34 cellular contexts compared by ENCODE assay signal in genomic region chr1:2479618-2480017, GRCh38. TPM values are rescaled to one million over a fixed set of nuclear protein-coding genes. Genes with fewer than 3 reads are reported as not detected.
"Had no signal": no experiment of that assay in that cellular context is flagged by ENCODE, and none has a peak within 500 bp of the region (broad histone marks: within the 10 kb centered on the region; RNA-seq: fewer than 3 reads in every experiment).

No MANE protein-coding gene starts in this region.

- H3K4me1 Mint-ChIP-seq: activated CD8-positive, alpha-beta memory T cell treated with anti-CD3 and anti-CD28 coated beads, Interleukin-2, amount 10 ng/mL, durations not matched to agents 7 days and 5 days had no signal

- H3K9me3 ChIP-seq: body of pancreas, gastrocnemius medialis, left lung, lower lobe of right lung, thoracic aorta, upper lobe of left lung, vagina had no signal

- DNase-seq: activated CD4-positive, alpha-beta T cell treated with anti-CD3 and anti-CD28 coated beads, Interleukin-2, amount 10 ng/mL, durations not matched to agents 24 days and 14 days; activated CD4-positive, CD25-positive, alpha-beta regulatory T cell treated with anti-CD3 and anti-CD28 coated beads, Interleukin-2, amount 50 U/mL, for 72 hours; activated CD8-positive, alpha-beta memory T cell treated with anti-CD3 and anti-CD28 coated beads, Interleukin-2, amount 10 ng/mL, durations not matched to agents 7 days and 5 days; activated CD8-positive, alpha-beta T cell treated with anti-CD3 and anti-CD28 coated beads, Interleukin-2, amount 10 ng/mL, durations not matched to agents 7 days and 5 days; activated naive CD4-positive, alpha-beta T cell; activated T-cell treated with anti-CD3 and anti-CD28 coated beads, Interleukin-2, amount 50 U/mL, for 48 hours; aorta; body of pancreas; cerebellar nuclear complex; effector memory CD8-positive, alpha-beta T cell; erythroblast; gastrocnemius medialis; glutamatergic neuron; left lung; lower lobe of right lung; mesendoderm; retina; small intestine; stimulated activated CD4-positive, alpha-beta T cell treated with anti-CD3 and anti-CD28 coated beads, Interleukin-4, amount 100 ng/mL, for 24 hours; T-helper 9 cell; upper lobe of left lung had no signal

- H3K36me3 ChIP-seq: cardiac muscle cell, gastrocnemius medialis, left lung, lower lobe of right lung, thoracic aorta, upper lobe of left lung, vagina had no signal

- H3K27ac ChIP-seq: body of pancreas, cardiac muscle cell, coronary artery, gastrocnemius medialis, left lung, lower lobe of right lung, thoracic aorta, upper lobe of left lung, vagina had no signal

- H3K4me3 Mint-ChIP-seq: activated CD4-positive, alpha-beta T cell treated with anti-CD3 and anti-CD28 coated beads, Interleukin-2, amount 10 ng/mL, durations not matched to agents 24 days and 14 days; activated CD8-positive, alpha-beta memory T cell treated with anti-CD3 and anti-CD28 coated beads, Interleukin-2, amount 10 ng/mL, durations not matched to agents 7 days and 5 days; activated CD8-positive, alpha-beta T cell treated with anti-CD3 and anti-CD28 coated beads, Interleukin-2, amount 10 ng/mL, durations not matched to agents 7 days and 5 days; effector memory CD8-positive, alpha-beta T cell; natural killer cell treated with Interleukin-12 subunit alpha and Interleukin-12 subunit beta and Interleukin-15 and Interleukin-18, amount 100 ng/mL, for 72 hours; stimulated activated effector memory CD8-positive, alpha-beta T cell treated with anti-CD3 and anti-CD28 coated beads, Interleukin-12 subunit alpha, Interleukin-12 subunit beta, amount 100 ng/mL, for 72 hours; stimulated activated naive CD8-positive, alpha-beta T cell treated with anti-CD3 and anti-CD28 coated beads, Interleukin-15, Interleukin-2, amounts not matched to agents 100 ng/mL and 50 ng/mL, for 24 hours; T-helper 1 cell treated with Interleukin-12 subunit alpha and Interleukin-12 subunit beta and Interleukin-4 antibody, amounts not matched to agents 30 μg/mL and 1 μg/mL, for 36 hours had no signal

- H3K4me3 ChIP-seq: body of pancreas, cardiac muscle cell, coronary artery, gastrocnemius medialis, left lung, lower lobe of right lung, thoracic aorta, upper lobe of left lung, vagina had no signal

- ATAC-seq: activated CD8-positive, alpha-beta memory T cell treated with anti-CD3 and anti-CD28 coated beads, Interleukin-2, amount 10 ng/mL, durations not matched to agents 7 days and 5 days; activated CD8-positive, alpha-beta T cell treated with anti-CD3 and anti-CD28 coated beads, Interleukin-2, amount 10 ng/mL, durations not matched to agents 7 days and 5 days; activated naive CD4-positive, alpha-beta T cell treated with anti-CD3 and anti-CD28 coated beads, Interleukin-2, amount 50 U/mL, for 72 hours; body of pancreas; effector memory CD8-positive, alpha-beta T cell; gastrocnemius medialis; left lung; lower lobe of right lung; natural killer cell treated with Interleukin-12 subunit alpha and Interleukin-12 subunit beta and Interleukin-15 and Interleukin-18, amount 100 ng/mL, for 72 hours; sciatic nerve; stimulated activated effector memory CD8-positive, alpha-beta T cell treated with anti-CD3 and anti-CD28 coated beads, Interleukin-12 subunit alpha, Interleukin-12 subunit beta, amount 100 ng/mL, for 72 hours had no signal

- H3K36me3 Mint-ChIP-seq: activated CD8-positive, alpha-beta memory T cell treated with anti-CD3 and anti-CD28 coated beads, Interleukin-2, amount 10 ng/mL, durations not matched to agents 7 days and 5 days; activated naive CD4-positive, alpha-beta T cell treated with anti-CD3 and anti-CD28 coated beads, Interleukin-2, amount 50 U/mL, for 72 hours; natural killer cell treated with Interleukin-12 subunit alpha and Interleukin-12 subunit beta and Interleukin-15 and Interleukin-18, amount 100 ng/mL, for 72 hours; stimulated activated effector memory CD8-positive, alpha-beta T cell treated with anti-CD3 and anti-CD28 coated beads, Interleukin-12 subunit alpha, Interleukin-12 subunit beta, amount 100 ng/mL, for 72 hours had no signal

- H3K27me3 Mint-ChIP-seq: activated CD4-positive, alpha-beta T cell treated with anti-CD3 and anti-CD28 coated beads, Interleukin-2, amount 10 ng/mL, durations not matched to agents 24 days and 14 days; activated CD8-positive, alpha-beta memory T cell treated with anti-CD3 and anti-CD28 coated beads, Interleukin-2, amount 10 ng/mL, durations not matched to agents 7 days and 5 days; effector memory CD8-positive, alpha-beta T cell; natural killer cell treated with Interleukin-12 subunit alpha and Interleukin-12 subunit beta and Interleukin-15 and Interleukin-18, amount 100 ng/mL, for 72 hours; stimulated activated naive CD8-positive, alpha-beta T cell treated with anti-CD3 and anti-CD28 coated beads, Interleukin-15, Interleukin-2, amounts not matched to agents 100 ng/mL and 50 ng/mL, for 24 hours had no signal

- H3K27me3 ChIP-seq: body of pancreas, cardiac muscle cell, gastrocnemius medialis, upper lobe of left lung, vagina had no signal

- H3K9me3 Mint-ChIP-seq: activated CD4-positive, alpha-beta T cell treated with anti-CD3 and anti-CD28 coated beads, Interleukin-2, amount 10 ng/mL, durations not matched to agents 24 days and 14 days; activated naive CD4-positive, alpha-beta T cell treated with anti-CD3 and anti-CD28 coated beads, Interleukin-2, amount 50 U/mL, for 72 hours; effector memory CD8-positive, alpha-beta T cell; natural killer cell treated with Interleukin-12 subunit alpha and Interleukin-12 subunit beta and Interleukin-15 and Interleukin-18, amount 100 ng/mL, for 72 hours; stimulated activated effector memory CD8-positive, alpha-beta T cell treated with anti-CD3 and anti-CD28 coated beads, Interleukin-12 subunit alpha, Interleukin-12 subunit beta, amount 100 ng/mL, for 72 hours; stimulated activated naive CD8-positive, alpha-beta T cell treated with anti-CD3 and anti-CD28 coated beads, Interleukin-15, Interleukin-2, amounts not matched to agents 100 ng/mL and 50 ng/mL, for 24 hours; T-helper 1 cell treated with Interleukin-12 subunit alpha and Interleukin-12 subunit beta and Interleukin-4 antibody, amounts not matched to agents 30 μg/mL and 1 μg/mL, for 36 hours had no signal

- H3K27ac Mint-ChIP-seq: activated CD4-positive, alpha-beta T cell treated with anti-CD3 and anti-CD28 coated beads, Interleukin-2, amount 10 ng/mL, durations not matched to agents 24 days and 14 days; activated CD8-positive, alpha-beta memory T cell treated with anti-CD3 and anti-CD28 coated beads, Interleukin-2, amount 10 ng/mL, durations not matched to agents 7 days and 5 days; activated CD8-positive, alpha-beta T cell treated with anti-CD3 and anti-CD28 coated beads, Interleukin-2, amount 10 ng/mL, durations not matched to agents 7 days and 5 days; activated naive CD4-positive, alpha-beta T cell treated with anti-CD3 and anti-CD28 coated beads, Interleukin-2, amount 50 U/mL, for 72 hours; effector memory CD8-positive, alpha-beta T cell; natural killer cell treated with Interleukin-12 subunit alpha and Interleukin-12 subunit beta and Interleukin-15 and Interleukin-18, amount 100 ng/mL, for 72 hours; progenitor cell of endocrine pancreas; stimulated activated effector memory CD8-positive, alpha-beta T cell treated with anti-CD3 and anti-CD28 coated beads, Interleukin-12 subunit alpha, Interleukin-12 subunit beta, amount 100 ng/mL, for 72 hours; stimulated activated naive CD8-positive, alpha-beta T cell treated with anti-CD3 and anti-CD28 coated beads, Interleukin-15, Interleukin-2, amounts not matched to agents 100 ng/mL and 50 ng/mL, for 24 hours; T-helper 1 cell treated with Interleukin-12 subunit alpha and Interleukin-12 subunit beta and Interleukin-4 antibody, amounts not matched to agents 30 μg/mL and 1 μg/mL, for 36 hours had no signal

- H3K4me1 ChIP-seq: body of pancreas, gastrocnemius medialis, left lung, lower lobe of right lung, upper lobe of left lung had no signal

RNA-seq across cellular contexts. Expression of gene PLCH2, which starts 3.5 kb away (rescaled TPM):
- total RNA-seq: gastrocnemius medialis, progenitor cell of endocrine pancreas had no signal
- polyA plus RNA-seq: aorta had no signal

RNA-seq across cellular contexts. Expression of gene HES5, which starts 50.4 kb away (rescaled TPM):
- total RNA-seq: activated CD4-positive, alpha-beta T cell treated with anti-CD3 and anti-CD28 coated beads, Interleukin-2, amount 10 ng/mL, durations not matched to agents 24 days and 14 days; activated CD8-positive, alpha-beta memory T cell treated with anti-CD3 and anti-CD28 coated beads, Interleukin-2, amount 10 ng/mL, durations not matched to agents 7 days and 5 days; activated CD8-positive, alpha-beta T cell treated with anti-CD3 and anti-CD28 coated beads, Interleukin-2, amount 10 ng/mL, durations not matched to agents 7 days and 5 days; body of pancreas; cardiac muscle cell; mononuclear cell; natural killer cell treated with Interleukin-12 subunit alpha and Interleukin-12 subunit beta and Interleukin-15 and Interleukin-18, amount 100 ng/mL, for 72 hours; osteocyte; vagina had no signal
- polyA plus RNA-seq: aorta, cardiac muscle cell had no signal
